In the genomic region with DNA sequence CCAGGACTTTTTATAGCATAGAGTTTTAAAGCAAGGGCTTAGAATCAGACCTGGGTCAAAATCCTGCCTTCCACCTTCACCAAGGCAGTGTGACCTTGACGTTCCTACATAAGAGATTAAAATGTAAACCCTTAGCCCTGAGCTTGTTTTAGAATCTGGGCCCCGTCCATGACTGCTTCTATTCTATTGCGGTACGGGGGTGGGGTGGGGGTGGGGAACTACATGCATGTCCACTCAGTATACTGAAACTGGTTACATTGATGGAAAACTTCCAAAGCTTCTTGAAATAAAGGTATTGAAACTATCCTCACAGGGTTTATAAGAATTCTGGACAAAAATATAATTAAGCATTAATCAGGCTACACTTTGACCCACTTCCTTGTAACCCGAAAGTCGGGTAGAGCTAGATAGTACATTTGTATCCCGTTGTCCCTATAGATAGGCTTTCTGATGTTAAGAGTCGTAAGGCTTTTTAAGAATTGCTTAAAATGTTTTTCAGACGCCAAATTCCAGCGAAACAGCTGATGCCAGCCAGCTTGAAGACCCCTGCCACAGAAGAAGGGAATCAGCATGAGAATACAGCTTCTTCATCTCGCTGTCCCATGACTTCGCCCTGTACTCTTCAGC, we compare ENCODE assay signal across 8 cellular contexts. TPM values are rescaled to one million over a fixed set of nuclear protein-coding genes. Genes with fewer than 3 reads are reported as not detected.
DNase-seq lines count a peak whose midpoint lies in the region; ATAC-seq and TF ChIP-seq lines count a peak whose summit lies in the region.

No MANE protein-coding gene starts in this region.

- peak overlapping the region; percentile 97 for H3K27ac Mint-ChIP-seq in GM23338
- peak overlapping the region; percentile 83 for H3K27ac Mint-ChIP-seq in activated T-helper 17 cell treated with anti-CD3 and anti-CD28 coated beads, Interleukin-2, amount 50 U/mL, for 72 hours

- peaks cover 16% of the 10 kb centered on the region for H3K27me3 Mint-ChIP-seq in GM23338 (ENCODE audit: insufficient read depth, low read depth, poor library complexity)
- no peaks in the 10 kb centered on the region for H3K27me3 Mint-ChIP-seq in activated T-helper 17 cell treated with anti-CD3 and anti-CD28 coated beads, Interleukin-2, amount 50 U/mL, for 72 hours

- no peak for TF ChIP-seq CTCF in BE2C (IDR thresholded peaks at IDR 0.05; ENCODE audit: low read depth, low read length)
- TF ChIP-seq CTCF in GM23338 (conservative IDR thresholded peaks at IDR 0.05; ENCODE audit: low read depth in 2 of 2) = no peak
- TF ChIP-seq CTCF in testis (IDR thresholded peaks at IDR 0.05) = no peak

- TF ChIP-seq POLR2A in testis (IDR thresholded peaks at IDR 0.05) = no peak

- peaks cover 5% of the 10 kb centered on the region for H3K4me1 Mint-ChIP-seq in GM23338
- peaks cover 25% of the 10 kb centered on the region for H3K4me1 Mint-ChIP-seq in activated T-helper 17 cell treated with anti-CD3 and anti-CD28 coated beads, Interleukin-2, amount 50 U/mL, for 72 hours

- H3F3A ChIP-seq in GM23338 (replicated peaks; ENCODE audit: low read depth) = no peaks in the 10 kb centered on the region

- no peaks in the 10 kb centered on the region for H3K79me2 ChIP-seq in GM23338 (replicated peaks; ENCODE audit: insufficient read depth)

- H3K4me3 ChIP-seq in BE2C (ENCODE audit: low read depth, low read length) (peak overlapping the region; percentile 73), GM23338 (peak overlapping the region; percentile 56), iPS-18c (ENCODE audit: insufficient read depth, low read depth, low read length) (peak overlapping the region; percentile 62; the same call in 1 of the 2 replicates), testis (peak overlapping the region; percentile 72 to 93)

- intact Hi-C loops in testis (cut with DNase I; ENCODE audit: low total_unique reads) = no loop called here

- H3K4me3 Mint-ChIP-seq in GM23338 = peak overlapping the region; percentile 85
- peak overlapping the region; percentile 93 for H3K4me3 Mint-ChIP-seq in activated T-helper 17 cell treated with anti-CD3 and anti-CD28 coated beads, Interleukin-2, amount 50 U/mL, for 72 hours

- no peak for DNase-seq in BE2C
- no peak for DNase-seq in GM23338 (ENCODE audit: low spot score)
- DNase-seq in testis = no peak
- DNase-seq in stimulated activated CD4-positive, alpha-beta T cell treated with anti-CD3 and anti-CD28 coated beads, Interleukin-1b, Interleukin-23, amount 100 ng/mL, for 48 hours = no peak

- peak overlapping the region; percentile 77 for H3K4me2 ChIP-seq in GM23338

- no peaks in the 10 kb centered on the region for H3K36me3 Mint-ChIP-seq in GM23338 (ENCODE audit: low read depth)
- H3K36me3 Mint-ChIP-seq in activated T-helper 17 cell treated with anti-CD3 and anti-CD28 coated beads, Interleukin-2, amount 50 U/mL, for 72 hours (ENCODE audit: low read depth) = peaks cover 5% of the 10 kb centered on the region

- H4K20me1 ChIP-seq in GM23338 (replicated peaks; ENCODE audit: insufficient read depth) = no peaks in the 10 kb centered on the region

- H3K27me3 ChIP-seq in BE2C = no peaks in the 10 kb centered on the region
- H3K27me3 ChIP-seq in GM23338 (ENCODE audit: insufficient read depth) = peaks cover 22% of the 10 kb centered on the region
- H3K27me3 ChIP-seq in testis = no peaks in the 10 kb centered on the region

- H3K9me3 Mint-ChIP-seq in GM23338 = no peaks in the 10 kb centered on the region; the same call in 2 of the 3 replicates
- H3K9me3 Mint-ChIP-seq in activated T-helper 17 cell treated with anti-CD3 and anti-CD28 coated beads, Interleukin-2, amount 50 U/mL, for 72 hours = no peaks in the 10 kb centered on the region

- ATAC-seq in GM23338 (no peak), GM18867 (IDR thresholded peaks at IDR 0.05; ENCODE audit: unreplicated experiment) (no peak), GM18870 (IDR thresholded peaks at IDR 0.05; ENCODE audit: unreplicated experiment) (no peak)
- ATAC-seq in activated T-helper 17 cell treated with anti-CD3 and anti-CD28 coated beads, Interleukin-2, amount 50 U/mL, for 72 hours (replicated peaks) = no peak

- peaks cover 2% of the 10 kb centered on the region; the same call in 1 of the 2 replicates for H3K4me1 ChIP-seq in BE2C
- H3K4me1 ChIP-seq in GM23338 (ENCODE audit: insufficient read depth) = no peaks in the 10 kb centered on the region; the same call in 1 of the 2 replicates
- peaks cover 7% of the 10 kb centered on the region for H3K4me1 ChIP-seq in testis

- 39 to 50% methylated on average over 12 of the region's 12 CpGs for WGBS in testis, 2 donors

- H3K36me3 ChIP-seq in BE2C (no peaks in the 10 kb centered on the region), GM23338 (ENCODE audit: insufficient read depth) (no peaks in the 10 kb centered on the region), testis (ENCODE audit: low read depth, missing control alignments) (no peaks in the 10 kb centered on the region)

- H3K27ac ChIP-seq in GM23338 (ENCODE audit: low read depth) (peak overlapping the region; percentile 75; the same call in 1 of the 2 replicates), testis (peak overlapping the region; percentile 72 to 82)

- peak overlapping the region; percentile 92 for H2AFZ ChIP-seq in GM23338

- H3K9me2 ChIP-seq in GM23338 (ENCODE audit: insufficient read depth) = peaks cover 6% of the 10 kb centered on the region; the same call in 1 of the 2 replicates

- H3K9me3 ChIP-seq in BE2C = no peaks in the 10 kb centered on the region
- H3K9me3 ChIP-seq in iPS-18c (ENCODE audit: control insufficient read depth, insufficient read depth, low read length) = no peaks in the 10 kb centered on the region
- H3K9me3 ChIP-seq in testis = no peaks in the 10 kb centered on the region

TF ChIP-seq in GM23338, 12 proteins besides CTCF, POLR2A, EP300 and RAD21 (continues in another document):
- no peak for TF ChIP-seq ZNF331 (CRISPR knock-in tag; IDR thresholded peaks at IDR 0.05; ENCODE audit: low read depth)
- TF ChIP-seq, protein P1, sequence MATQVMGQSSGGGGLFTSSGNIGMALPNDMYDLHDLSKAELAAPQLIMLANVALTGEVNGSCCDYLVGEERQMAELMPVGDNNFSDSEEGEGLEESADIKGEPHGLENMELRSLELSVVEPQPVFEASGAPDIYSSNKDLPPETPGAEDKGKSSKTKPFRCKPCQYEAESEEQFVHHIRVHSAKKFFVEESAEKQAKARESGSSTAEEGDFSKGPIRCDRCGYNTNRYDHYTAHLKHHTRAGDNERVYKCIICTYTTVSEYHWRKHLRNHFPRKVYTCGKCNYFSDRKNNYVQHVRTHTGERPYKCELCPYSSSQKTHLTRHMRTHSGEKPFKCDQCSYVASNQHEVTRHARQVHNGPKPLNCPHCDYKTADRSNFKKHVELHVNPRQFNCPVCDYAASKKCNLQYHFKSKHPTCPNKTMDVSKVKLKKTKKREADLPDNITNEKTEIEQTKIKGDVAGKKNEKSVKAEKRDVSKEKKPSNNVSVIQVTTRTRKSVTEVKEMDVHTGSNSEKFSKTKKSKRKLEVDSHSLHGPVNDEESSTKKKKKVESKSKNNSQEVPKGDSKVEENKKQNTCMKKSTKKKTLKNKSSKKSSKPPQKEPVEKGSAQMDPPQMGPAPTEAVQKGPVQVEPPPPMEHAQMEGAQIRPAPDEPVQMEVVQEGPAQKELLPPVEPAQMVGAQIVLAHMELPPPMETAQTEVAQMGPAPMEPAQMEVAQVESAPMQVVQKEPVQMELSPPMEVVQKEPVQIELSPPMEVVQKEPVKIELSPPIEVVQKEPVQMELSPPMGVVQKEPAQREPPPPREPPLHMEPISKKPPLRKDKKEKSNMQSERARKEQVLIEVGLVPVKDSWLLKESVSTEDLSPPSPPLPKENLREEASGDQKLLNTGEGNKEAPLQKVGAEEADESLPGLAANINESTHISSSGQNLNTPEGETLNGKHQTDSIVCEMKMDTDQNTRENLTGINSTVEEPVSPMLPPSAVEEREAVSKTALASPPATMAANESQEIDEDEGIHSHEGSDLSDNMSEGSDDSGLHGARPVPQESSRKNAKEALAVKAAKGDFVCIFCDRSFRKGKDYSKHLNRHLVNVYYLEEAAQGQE (IDR thresholded peaks at IDR 0.05; ENCODE audit: unreplicated experiment) = no peak
- no peak for TF ChIP-seq JUNB (IDR thresholded peaks at IDR 0.05; ENCODE audit: unreplicated experiment)
- no peak for TF ChIP-seq STAT1 (IDR thresholded peaks at IDR 0.05; ENCODE audit: unreplicated experiment)

RNA-seq across cellular contexts. Expression of gene GPR155, which starts 0.8 kb away (rescaled TPM):
- 0.71 TPM for polyA plus RNA-seq in BE2C (2012; ENCODE audit: insufficient read depth, insufficient read length, low read depth)
- 0.58 and 1.3 TPM in 2 replicates for total RNA-seq in GM23338 (2014; rRNA removed; shearing (Covaris generic))
- polyA plus RNA-seq in GM23338 (2016; fragmentation: Nextera tagmentation; extraction: Ambion mirVana) (0.82 and 1.2 TPM in 2 replicates), testis (ENCODE audit: insufficient read depth, low read depth, low replicate concordance) (4.0 TPM)
- 10 to 100 TPM; 10.6 to 16.4 TPM for total RNA-seq in activated T-helper 17 cell treated with anti-CD3 and anti-CD28 coated beads, Interleukin-2, amount 50 U/mL, for 72 hours
- total RNA-seq in testis = 1 to 10 TPM; 2.5 to 3.6 TPM
